ENCODE assay signal across 20 cellular contexts in genomic region chr1:11800391-11800755, GRCh38. TPM values are rescaled to one million over a fixed set of nuclear protein-coding genes. Genes with fewer than 3 reads are reported as not detected.
"Had no signal": no experiment of that assay in that cellular context is flagged by ENCODE, and none has a peak within 500 bp of the region (broad histone marks: within the 10 kb centered on the region; RNA-seq: fewer than 3 reads in every experiment).

No MANE protein-coding gene starts in this region.

- H3K9me3 Mint-ChIP-seq: activated CD4-positive, alpha-beta T cell treated with anti-CD3 and anti-CD28 coated beads, Interleukin-2, amount 10 ng/mL, durations not matched to agents 7 days and 5 days; activated naive CD8-positive, alpha-beta T cell treated with anti-CD3 and anti-CD28 coated beads, Interleukin-2, amount 10 ng/mL, durations not matched to agents 7 days and 5 days; brain; dendritic cell treated with granulocyte-macrophage colony-stimulating factor and Interleukin-4, amounts not matched to agents 40 ng/mL and 50 ng/mL, for 4 days; effector memory CD8-positive, alpha-beta T cell; mesothelial cell of epicardium had no signal

- H3K9me3 ChIP-seq: left lung, pancreas had no signal

- H3K4me3 Mint-ChIP-seq: activated CD4-positive, alpha-beta T cell treated with anti-CD3 and anti-CD28 coated beads, Interleukin-2, amount 10 ng/mL, durations not matched to agents 7 days and 5 days; activated naive CD8-positive, alpha-beta T cell treated with anti-CD3 and anti-CD28 coated beads, Interleukin-2, amount 10 ng/mL, durations not matched to agents 7 days and 5 days; dendritic cell treated with granulocyte-macrophage colony-stimulating factor and Interleukin-4, amounts not matched to agents 40 ng/mL and 50 ng/mL, for 4 days; mesothelial cell of epicardium had no signal

- H3K4me3 ChIP-seq: left lung, pancreas, SK-N-MC had no signal

- H3K27ac ChIP-seq: left lung, pancreas, SK-N-MC had no signal

- H3K27me3 Mint-ChIP-seq: activated CD4-positive, alpha-beta T cell treated with anti-CD3 and anti-CD28 coated beads, Interleukin-2, amount 10 ng/mL, durations not matched to agents 7 days and 5 days; activated naive CD8-positive, alpha-beta T cell treated with anti-CD3 and anti-CD28 coated beads, Interleukin-2, amount 10 ng/mL, durations not matched to agents 7 days and 5 days; brain; dendritic cell treated with granulocyte-macrophage colony-stimulating factor and Interleukin-4, amounts not matched to agents 40 ng/mL and 50 ng/mL, for 4 days; effector memory CD8-positive, alpha-beta T cell had no signal

- H3K27me3 ChIP-seq: left lung, pancreas had no signal

- ATAC-seq: effector memory CD8-positive, alpha-beta T cell; left lung; pancreas had no signal

- DNase-seq: activated CD4-positive, alpha-beta T cell treated with anti-CD3 and anti-CD28 coated beads, Interleukin-2, amount 10 ng/mL, durations not matched to agents 7 days and 5 days; activated CD8-positive, alpha-beta memory T cell treated with anti-CD3 and anti-CD28 coated beads, Interleukin-2, amount 50 U/mL, for 48 hours; activated naive CD4-positive, alpha-beta T cell; activated naive CD8-positive, alpha-beta T cell treated with anti-CD3 and anti-CD28 coated beads, Interleukin-2, amount 10 ng/mL, durations not matched to agents 7 days and 5 days; cerebellar nuclear complex; effector memory CD8-positive, alpha-beta T cell; hippocampal formation; left lung; stimulated activated CD4-positive, alpha-beta T cell treated with anti-CD3 and anti-CD28 coated beads, Interleukin-15, amount 100 ng/mL, for 24 hours; stimulated activated CD4-positive, alpha-beta T cell treated with anti-CD3 and anti-CD28 coated beads, Interleukin-4, amount 100 ng/mL, for 1 hour; stimulated activated naive CD4-positive, alpha-beta T cell; T-helper 9 cell; trophoblast cell had no signal

- H3K27ac Mint-ChIP-seq: activated CD4-positive, alpha-beta T cell treated with anti-CD3 and anti-CD28 coated beads, Interleukin-2, amount 10 ng/mL, durations not matched to agents 7 days and 5 days; activated naive CD8-positive, alpha-beta T cell treated with anti-CD3 and anti-CD28 coated beads, Interleukin-2, amount 10 ng/mL, durations not matched to agents 7 days and 5 days; dendritic cell treated with granulocyte-macrophage colony-stimulating factor and Interleukin-4, amounts not matched to agents 40 ng/mL and 50 ng/mL, for 4 days; effector memory CD8-positive, alpha-beta T cell; mesothelial cell of epicardium had no signal

RNA-seq across cellular contexts. Expression of gene C1orf167, which starts 38.4 kb away (rescaled TPM):
- total RNA-seq: activated CD4-positive, alpha-beta T cell treated with anti-CD3 and anti-CD28 coated beads, Interleukin-2, amount 10 ng/mL, durations not matched to agents 7 days and 5 days; activated naive CD8-positive, alpha-beta T cell treated with anti-CD3 and anti-CD28 coated beads, Interleukin-2, amount 10 ng/mL, durations not matched to agents 7 days and 5 days; epithelial cell of proximal tubule had no signal
- polyA plus RNA-seq: keratinocyte had no signal

RNA-seq across cellular contexts. Expression of gene NPPA, which starts 47.2 kb away (rescaled TPM):
- total RNA-seq: activated CD4-positive, alpha-beta T cell treated with anti-CD3 and anti-CD28 coated beads, Interleukin-2, amount 10 ng/mL, durations not matched to agents 7 days and 5 days; activated naive CD8-positive, alpha-beta T cell treated with anti-CD3 and anti-CD28 coated beads, Interleukin-2, amount 10 ng/mL, durations not matched to agents 7 days and 5 days; epithelial cell of proximal tubule; mesothelial cell of epicardium had no signal
- polyA plus RNA-seq: keratinocyte had no signal

RNA-seq across cellular contexts. Expression of gene NPPB, which starts 58.4 kb away (rescaled TPM):
- total RNA-seq: activated CD4-positive, alpha-beta T cell treated with anti-CD3 and anti-CD28 coated beads, Interleukin-2, amount 10 ng/mL, durations not matched to agents 7 days and 5 days; activated naive CD8-positive, alpha-beta T cell treated with anti-CD3 and anti-CD28 coated beads, Interleukin-2, amount 10 ng/mL, durations not matched to agents 7 days and 5 days; left lung had no signal
- polyA plus RNA-seq: keratinocyte had no signal
